ENCODE assay signal across 9 cellular contexts in the genomic region with DNA sequence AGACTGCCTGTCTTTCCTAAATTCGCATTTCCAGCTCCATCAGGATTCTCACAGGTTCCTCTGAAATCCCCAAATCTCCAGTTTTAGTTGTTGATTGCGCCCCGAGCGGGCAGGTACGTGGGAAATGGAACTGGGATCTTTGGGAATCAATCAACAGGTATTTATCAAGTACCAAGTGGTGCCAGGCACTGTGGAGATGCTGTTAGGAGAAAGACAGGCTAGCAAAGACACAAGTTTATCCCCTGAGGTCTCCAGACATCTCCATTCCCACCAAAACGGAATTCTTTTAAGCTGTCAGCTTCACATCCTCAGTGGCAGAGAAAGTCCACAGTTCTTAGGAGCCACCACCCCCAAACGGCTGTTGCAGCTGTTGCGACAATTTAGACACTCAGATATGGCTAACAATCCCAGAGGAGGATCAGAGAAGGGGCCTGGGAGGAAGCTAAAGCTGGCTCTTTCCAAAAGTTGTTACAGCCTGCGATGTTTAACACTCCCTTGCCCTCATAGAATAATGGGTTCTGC. TPM values are rescaled to one million over a fixed set of nuclear protein-coding genes. Genes with fewer than 3 reads are reported as not detected.
A peak's percentile ranks its signal among the peaks of the same experiment; 100 is the strongest.
DNase-seq lines count a peak whose midpoint lies in the region; ATAC-seq and TF ChIP-seq lines count a peak whose summit lies in the region.
"Had no signal": no experiment of that assay in that cellular context is flagged by ENCODE, and none has a peak within 500 bp of the region (broad histone marks: within the 10 kb centered on the region; RNA-seq: fewer than 3 reads in every experiment).

No MANE protein-coding gene starts in this region.

- no peak for TF ChIP-seq EP300 in SK-N-SH (IDR thresholded peaks at IDR 0.05; ENCODE audit: borderline replicate concordance in 1 of 2, low read depth in 1 of 2, low read length in 1 of 2)

- H3K4me1 ChIP-seq in ES-I3 (ENCODE audit: insufficient read depth, low read length): peaks cover 11% of the 10 kb centered on the region
- H3K4me1 ChIP-seq in gastrocnemius medialis: peaks cover 18 to 31% of the 10 kb centered on the region in 2 donors
- H3K4me1 ChIP-seq in SK-N-SH (ENCODE audit: control insufficient read depth in 1 of 2, insufficient read depth in 2 of 2, low read depth in 1 of 2, low read length in 1 of 2): peaks cover 0 to 8% of the 10 kb centered on the region in 2 experiments; a peak in 2 of 4 replicates

- H3K4me3 Mint-ChIP-seq in activated CD4-positive, alpha-beta memory T cell treated with anti-CD3 and anti-CD28 coated beads for 36 hours: peak overlapping the region; percentile 20

- no peaks in the 10 kb centered on the region for H3F3A ChIP-seq in SK-N-SH (replicated peaks; ENCODE audit: insufficient read depth)

- CTCF ChIA-PET in activated CD4-positive, alpha-beta memory T cell treated with anti-CD3 and anti-CD28 coated beads for 36 hours (lab: Charles Lee): interaction anchor here (1.3 to 7.1 kb wide), 8 partner anchors 13 to 135 kb away, joined by 4 to 132 read pairs (median 6); no protein-coding TSS in a partner anchor
- CTCF ChIA-PET in SK-N-SH (lab: Yijun Ruan, JAX): interaction anchor here (0.8 to 8.3 kb wide), 13 partner anchors 10 to 629 kb away, joined by 3 to 120 read pairs (median 8); a partner anchor contains a TSS

- no peak overlapping the region for H3K4me2 ChIP-seq in SK-N-SH

- H4K20me1 ChIP-seq in SK-N-SH (ENCODE audit: insufficient read depth): no peaks in the 10 kb centered on the region

- H3K79me2 ChIP-seq in SK-N-SH (ENCODE audit: insufficient read depth): peaks cover 31% of the 10 kb centered on the region

- in situ Hi-C loops in gastrocnemius medialis (cut with MboI; ENCODE audit: low sequenced_read_pairs in 4 of 4): loop anchor here in 3 of 4 donors (5.0 to 10.0 kb wide), 4 partner anchors 50 to 135 kb away; a partner anchor contains a TSS

- no peaks in the 10 kb centered on the region for H3K9me3 Mint-ChIP-seq in activated CD4-positive, alpha-beta memory T cell treated with anti-CD3 and anti-CD28 coated beads for 36 hours

- no peaks in the 10 kb centered on the region for H3K27me3 ChIP-seq in gastrocnemius medialis
- H3K27me3 ChIP-seq in SK-N-SH (ENCODE audit: insufficient read depth): no peaks in the 10 kb centered on the region

- 0 out of 2 replicates have a peak, but pooled peaks cover 15% of the 10 kb centered on the region for H3K36me3 ChIP-seq in ES-I3 (ENCODE audit: insufficient read depth, low read length)
- peaks cover 0 to 17% of the 10 kb centered on the region in 2 donors for H3K36me3 ChIP-seq in gastrocnemius medialis
- peaks cover 3 to 14% of the 10 kb centered on the region in 2 experiments for H3K36me3 ChIP-seq in SK-N-SH (replicated peaks in 1 of 2; ENCODE audit: control insufficient read depth in 1 of 2, insufficient read depth in 2 of 2, low read length in 1 of 2)

- intact Hi-C loops in activated CD4-positive, alpha-beta memory T cell treated with anti-CD3 and anti-CD28 coated beads for 36 hours (cut with micrococcal nuclease): loop anchor here (5.0 kb wide), 1 partner anchor 225 kb away; a partner anchor contains a TSS
- intact Hi-C loops in gastrocnemius medialis (cut with DNase I; ENCODE audit: low total_unique reads): no loop called here

- H3K36me3 Mint-ChIP-seq in activated CD4-positive, alpha-beta memory T cell treated with anti-CD3 and anti-CD28 coated beads for 36 hours: peaks cover 16% of the 10 kb centered on the region

- H2AFZ ChIP-seq in SK-N-SH (ENCODE audit: low read depth): no peak overlapping the region

- no peak for DNase-seq in activated CD4-positive, alpha-beta memory T cell treated with anti-CD3 and anti-CD28 coated beads for 36 hours
- DNase-seq in gastrocnemius medialis (no peak), NCI-H226 (no peak), SK-N-SH (no peak)
- DNase-seq: stimulated activated CD4-positive, alpha-beta T cell treated with anti-CD3 and anti-CD28 coated beads, Interleukin-2, amount 100 ng/mL, for 24 hours had no signal

- POLR2A ChIA-PET in activated CD4-positive, alpha-beta memory T cell treated with anti-CD3 and anti-CD28 coated beads for 36 hours (lab: Charles Lee): interaction anchor here (0.9 to 1.0 kb wide), 2 partner anchors 15 to 134 kb away, joined by 3 read pairs; no protein-coding TSS in a partner anchor
- POLR2A ChIA-PET in SK-N-SH (lab: Yijun Ruan, JAX): no interaction called here

- no peak for TF ChIP-seq RAD21 in SK-N-SH (IDR thresholded peaks at IDR 0.05; ENCODE audit: low read length)

- H3K9ac ChIP-seq in ES-I3 (ENCODE audit: low read depth, low read length) (peak overlapping the region; percentile 66), SK-N-SH (no peak overlapping the region)

- peaks cover 18% of the 10 kb centered on the region for H3K4me1 Mint-ChIP-seq in activated CD4-positive, alpha-beta memory T cell treated with anti-CD3 and anti-CD28 coated beads for 36 hours (ENCODE audit: low read depth)

- H3K4me3 ChIP-seq in iPS-11a (ENCODE audit: low read depth, low read length) (peak overlapping the region; percentile 64), gastrocnemius medialis (peak overlapping the region; percentile 74 to 84 (median 82)), SK-N-SH (ENCODE audit: low read depth in 2 of 2, low read length in 1 of 2) (no peak overlapping the region)

- no peak for TF ChIP-seq CTCF in gastrocnemius medialis (IDR thresholded peaks at IDR 0.05 in 4 of 5, conservative IDR thresholded peaks at IDR 0.05 in 1 of 5)
- TF ChIP-seq CTCF in SK-N-SH (IDR thresholded peaks at IDR 0.05): no peak

- TF ChIP-seq POLR2A in gastrocnemius medialis (IDR thresholded peaks at IDR 0.05): no peak

- H3K27me3 Mint-ChIP-seq in activated CD4-positive, alpha-beta memory T cell treated with anti-CD3 and anti-CD28 coated beads for 36 hours: peaks cover 21% of the 10 kb centered on the region

- peak overlapping the region; percentile 93 to 99 (median 96) for H3K27ac ChIP-seq in gastrocnemius medialis
- H3K27ac ChIP-seq in SK-N-SH (ENCODE audit: low read depth in 2 of 2, low read length in 1 of 2): no peak overlapping the region

- H3K9me2 ChIP-seq in SK-N-SH: no peaks in the 10 kb centered on the region

- ATAC-seq in gastrocnemius medialis (no peak), GM19328 (IDR thresholded peaks at IDR 0.05; ENCODE audit: unreplicated experiment) (no peak)
- ATAC-seq in activated CD4-positive, CD25-positive, alpha-beta regulatory T cell treated with anti-CD3 and anti-CD28 coated beads, Interleukin-2, amount 50 U/mL, for 24 hours: no peak

- H3K27ac Mint-ChIP-seq in activated CD4-positive, alpha-beta memory T cell treated with anti-CD3 and anti-CD28 coated beads for 36 hours: no peak overlapping the region

- 76% methylated on average over 9 of the region's 9 CpGs for WGBS in SK-N-SH (ENCODE audit: low lambda C conversion rate)

- H3K9me3 ChIP-seq in ES-I3 (ENCODE audit: control insufficient read depth, insufficient read depth, low read length) (no peaks in the 10 kb centered on the region), gastrocnemius medialis (no peaks in the 10 kb centered on the region), SK-N-SH (no peaks in the 10 kb centered on the region)

TF ChIP-seq in SK-N-SH, 30 proteins besides CTCF, POLR2A, EP300 and RAD21:
- TF ChIP-seq FOXJ3 (CRISPR knock-in tag; IDR thresholded peaks at IDR 0.05) (no peak), MXI1 (IDR thresholded peaks at IDR 0.05; ENCODE audit: low read depth, low read length) (no peak), RCOR1 (IDR thresholded peaks at IDR 0.05; ENCODE audit: low read length) (no peak), EZH2phosphoT487 (IDR thresholded peaks at IDR 0.05; ENCODE audit: borderline replicate concordance, low read depth) (no peak), NRF1 (IDR thresholded peaks at IDR 0.05; ENCODE audit: low read depth, low read length) (no peak)
TF ChIP-seq in SK-N-SH: peak in this region for 0.

RNA-seq across cellular contexts. Expression of a gene that starts 1.8 kb away (rescaled TPM):
- total RNA-seq in activated CD4-positive, alpha-beta memory T cell treated with anti-CD3 and anti-CD28 coated beads for 36 hours: 100 to 1,000 TPM; 378 TPM
- 100 to 1,000 TPM; 428 to 714 (median 580) TPM for total RNA-seq in gastrocnemius medialis
- polyA plus RNA-seq in SK-N-SH (2012; rRNA removed): 309 and 319 TPM in 2 replicates
- 231 and 288 TPM in 2 replicates for polyA plus RNA-seq in SK-N-SH (2012; cell fraction: cytosol; rRNA removed)
- polyA plus RNA-seq in SK-N-SH (2012; cell fraction: nucleus; rRNA removed): 116 and 117 TPM in 2 replicates

RNA-seq across cellular contexts. Expression of a gene that starts 49.6 kb away (rescaled TPM):
- 10 to 100 TPM; 21.2 to 23.7 TPM for total RNA-seq in activated CD4-positive, alpha-beta memory T cell treated with anti-CD3 and anti-CD28 coated beads for 36 hours
- total RNA-seq in gastrocnemius medialis: 100 to 1,000 TPM; 158 to 385 (median 239) TPM
- 72.1 and 130 TPM in 2 replicates for polyA plus RNA-seq in SK-N-SH (2012; rRNA removed)
- polyA plus RNA-seq in SK-N-SH (2012; cell fraction: cytosol; rRNA removed): 43.0 and 60.7 TPM in 2 replicates
- polyA plus RNA-seq in SK-N-SH (2012; cell fraction: nucleus; rRNA removed): 261 and 365 TPM in 2 replicates

RNA-seq across cellular contexts. Expression of a gene that starts 51.5 kb away (rescaled TPM):
- 10 to 100 TPM; 19.3 to 20.7 TPM for total RNA-seq in activated CD4-positive, alpha-beta memory T cell treated with anti-CD3 and anti-CD28 coated beads for 36 hours
- total RNA-seq in gastrocnemius medialis: 10 to 100 TPM; 21.9 to 47.9 (median 26.3) TPM
- 12.8 and 17.3 TPM in 2 replicates for polyA plus RNA-seq in SK-N-SH (2012; rRNA removed)
- 10.6 and 10.9 TPM in 2 replicates for polyA plus RNA-seq in SK-N-SH (2012; cell fraction: cytosol; rRNA removed)
- 24.9 and 25.3 TPM in 2 replicates for polyA plus RNA-seq in SK-N-SH (2012; cell fraction: nucleus; rRNA removed)

Comparison
In these comparisons a context has a peak if more than half of its experiments do, and no peak if none do; other contexts are left out.
1. H3K4me3 ChIP-seq: peak in iPS-11a (single experiment) and gastrocnemius medialis (4 of 4); none in SK-N-SH (0 of 2).
2. H3K27ac ChIP-seq: peak in gastrocnemius medialis (4 of 4); none in SK-N-SH (0 of 2).
3. RNA of a gene that starts 49.6 kb away (total RNA-seq): 158 to 385 TPM in gastrocnemius medialis; 21.2 to 23.7 TPM in activated CD4-positive, alpha-beta memory T cell treated with anti-CD3 and anti-CD28 coated beads for 36 hours; every median in the first group is over 4 times any median in the second.